ENCODE assay signal across 8 cellular contexts in genomic region chr14:104800600-104801283, GRCh38. TPM values are rescaled to one million over a fixed set of nuclear protein-coding genes. Genes with fewer than 3 reads are reported as not detected.
DNase-seq lines count a peak whose midpoint lies in the region; TF ChIP-seq lines count a peak whose summit lies in the region.

Gene ZBTB42 (plus strand): TSS chr14:104801101. CDS start chr14:104801198, 97 bp downstream.

- in situ Hi-C loops in astrocyte of the cerebellum (cut with HindIII; ENCODE audit: low sequenced_read_pairs): no loop called here

- H3K4me3 ChIP-seq in AG09309 (ENCODE audit: control insufficient read depth, low read depth, low read length): peak within 1 kb of the TSS; percentile 49
- peak within 1 kb of the TSS; percentile 53 for H3K4me3 ChIP-seq in astrocyte of the cerebellum (ENCODE audit: low read depth, low read length)

- no peak for DNase-seq in AG09309 (ENCODE audit: low read depth)
- peak; percentile 75 for DNase-seq in GM19238 (ENCODE audit: insufficient read length, low spot score)
- DNase-seq in HT-29 (ENCODE audit: low spot score): peak; percentile 80
- peak; percentile 57 to 75 (median 65) for DNase-seq in T-helper 1 cell
- DNase-seq in astrocyte of the cerebellum (ENCODE audit: low read depth): no peak
- peak; percentile 68 for DNase-seq in iPS-NIHi7 (ENCODE audit: extremely low spot score)
- DNase-seq in stimulated activated CD4-positive, alpha-beta T cell treated with anti-CD3 and anti-CD28 coated beads, Interleukin-15, amount 100 ng/mL, for 24 hours: peak; percentile 80
- no peak for DNase-seq in NCI-H2107 treated with DMSO at 0.1 percent for 48 hours (lab: John Stamatoyannopoulos, UW; ENCODE audit: unreplicated experiment)

- TF ChIP-seq CTCF in AG09309 (IDR thresholded peaks at IDR 0.05; ENCODE audit: control insufficient read depth, insufficient read depth, low read depth, low read length, missing control alignments): no peak
- no peak for TF ChIP-seq CTCF in astrocyte of the cerebellum (IDR thresholded peaks at IDR 0.05; ENCODE audit: low read depth, low read length, missing control alignments)

RNA-seq across cellular contexts. Expression of gene ZBTB42, which starts in this region (rescaled TPM):
- 12.1 and 17.2 TPM in 2 replicates for total RNA-seq in HT-29 (2014; rRNA removed; shearing (Covaris generic))

Comparison
In these comparisons a context has a peak if more than half of its experiments do, and no peak if none do; other contexts are left out.
1. DNase-seq: peak in GM19238 (single experiment), HT-29 (single experiment), T-helper 1 cell (5 of 5), iPS-NIHi7 (single experiment) and stimulated activated CD4-positive, alpha-beta T cell treated with anti-CD3 and anti-CD28 coated beads, Interleukin-15, amount 100 ng/mL, for 24 hours (single experiment); none in AG09309 (single experiment), astrocyte of the cerebellum (single experiment) and NCI-H2107 treated with DMSO at 0.1 percent for 48 hours (single experiment).